In genomic region chr15:67792250-67792942, GRCh38 we compare ENCODE assay signal across 19 cellular contexts. TPM values are rescaled to one million over a fixed set of nuclear protein-coding genes. Genes with fewer than 3 reads are reported as not detected.
"Had no signal": no experiment of that assay in that cellular context is flagged by ENCODE, and none has a peak within 500 bp of the region (broad histone marks: within the 10 kb centered on the region; RNA-seq: fewer than 3 reads in every experiment).

No MANE protein-coding gene starts in this region.

- ATAC-seq: activated CD8-positive, alpha-beta memory T cell treated with anti-CD3 and anti-CD28 coated beads, Interleukin-2, amount 10 ng/mL, durations not matched to agents 7 days and 5 days; body of pancreas; left lobe of liver; natural killer cell; stimulated activated naive CD8-positive, alpha-beta T cell treated with anti-CD3 and anti-CD28 coated beads, Interleukin-15, amount 100 ng/mL, for 72 hours had no signal

- DNase-seq: activated CD4-positive, alpha-beta T cell treated with anti-CD3 and anti-CD28 coated beads, Interleukin-2, amount 50 U/mL, for 48 hours; activated CD4-positive, CD25-positive, alpha-beta regulatory T cell treated with anti-CD3 and anti-CD28 coated beads, Interleukin-2, amount 50 U/mL, for 72 hours; activated CD8-positive, alpha-beta memory T cell treated with anti-CD3 and anti-CD28 coated beads, Interleukin-2, amount 10 ng/mL, durations not matched to agents 7 days and 5 days; activated effector memory CD4-positive, alpha-beta T cell treated with Interleukin-2 at 50 U/mL for 16 hours; activated T-cell treated with anti-CD3 and anti-CD28 coated beads, Interleukin-2, amount 50 U/mL, for 24 hours; body of pancreas; effector memory CD4-positive, alpha-beta T cell; hypothalamus; natural killer cell; stimulated activated CD4-positive, alpha-beta T cell treated with anti-CD3 and anti-CD28 coated beads, Interleukin-15, amount 100 ng/mL, for 24 hours; stimulated activated CD4-positive, alpha-beta T cell treated with anti-CD3 and anti-CD28 coated beads, Interleukin-4, amount 100 ng/mL, for 24 hours; stimulated activated naive CD8-positive, alpha-beta T cell treated with anti-CD3 and anti-CD28 coated beads, Interleukin-15, amount 100 ng/mL, for 72 hours had no signal

- H3K27ac ChIP-seq: body of pancreas, thoracic aorta had no signal

RNA-seq across cellular contexts. Expression of gene SKOR1, which starts 32.9 kb away (rescaled TPM):
- total RNA-seq: epithelial cell of proximal tubule had no signal

RNA-seq across cellular contexts. Expression of gene RNU6-1, which starts 47.4 kb away (rescaled TPM):
- total RNA-seq: activated CD8-positive, alpha-beta memory T cell treated with anti-CD3 and anti-CD28 coated beads, Interleukin-2, amount 10 ng/mL, durations not matched to agents 7 days and 5 days; body of pancreas; epithelial cell of proximal tubule; left lobe of liver; mucosa of gallbladder; natural killer cell; omental fat pad; T-helper 2 cell treated with Interferon-gamma antibody and Interleukin-4, amounts not matched to agents 100 ng/mL and 5 ng/mL, for 36 hours; thoracic aorta; urinary bladder had no signal
